8 cellular contexts compared by ENCODE assay signal in the genomic region with DNA sequence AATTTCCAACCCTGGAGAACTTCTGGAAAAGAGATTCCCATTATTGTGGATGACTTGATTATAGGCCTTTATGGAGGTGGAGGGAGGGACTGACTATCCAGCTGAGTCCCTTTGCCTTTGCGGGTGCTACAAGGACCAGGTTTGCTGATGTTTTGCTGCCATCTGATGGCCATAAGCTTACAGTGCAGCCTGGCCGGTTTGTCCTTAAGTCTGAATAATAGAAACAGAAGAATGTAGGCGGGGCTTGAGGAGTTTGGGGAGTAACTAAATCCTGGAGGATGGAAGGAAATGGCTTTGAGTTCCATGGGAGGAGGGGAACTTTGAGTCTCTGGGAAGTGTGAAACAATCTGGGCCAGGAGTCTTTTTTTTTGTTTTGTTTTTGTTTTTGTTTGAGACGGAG. TPM values are rescaled to one million over a fixed set of nuclear protein-coding genes. Genes with fewer than 3 reads are reported as not detected.
DNase-seq lines count a peak whose midpoint lies in the region; ATAC-seq and TF ChIP-seq lines count a peak whose summit lies in the region.

No MANE protein-coding gene starts in this region.

- intact Hi-C loops in ascending aorta (cut with DNase I), result loop anchor here (1.0 to 10.0 kb wide), 5 partner anchors 24 to 540 kb away; partner anchors contain the start of gene KIRREL1

- DNase-seq in GM12864 (ENCODE audit: low read depth) (peak; percentile 59), NCI-H1930 (lab: John Stamatoyannopoulos, UW) (peak; percentile 17 to 56), T-helper 22 cell (ENCODE audit: low read depth) (peak; percentile 21), ascending aorta (ENCODE audit: low spot score in 2 of 2) (peak; percentile 73 to 97), hepatic stellate cell (ENCODE audit: low spot score) (peak; percentile 85), skeletal muscle cell (ENCODE audit: low read depth) (peak; percentile 71)

- H3K4me3 ChIP-seq in GM12864 (ENCODE audit: low read depth, low read length) (no peak overlapping the region), ascending aorta (peak overlapping the region in 1 of 2 donors; percentile 11), skeletal muscle cell (ENCODE audit: low read depth, low read length) (no peak overlapping the region)

- ATAC-seq in HG02759 (IDR thresholded peaks at IDR 0.05; ENCODE audit: unreplicated experiment) (peak; percentile 85), GM19452 (IDR thresholded peaks at IDR 0.05; ENCODE audit: unreplicated experiment) (no peak)

- H3K4me1 ChIP-seq in ascending aorta, result no peaks in the 10 kb centered on the region

- H3K9me3 ChIP-seq in ascending aorta, result no peaks in the 10 kb centered on the region

- no peak overlapping the region for H3K27ac ChIP-seq in ascending aorta

- no peaks in the 10 kb centered on the region for H3K27me3 ChIP-seq in ascending aorta

- TF ChIP-seq CTCF in GM12864 (IDR thresholded peaks at IDR 0.05; ENCODE audit: low read depth, low read length, missing control alignments), result peak; percentile 84
- TF ChIP-seq CTCF in ascending aorta (IDR thresholded peaks at IDR 0.05), result peak; percentile 92 to 93 (median 93)

- H3K36me3 ChIP-seq in ascending aorta, result no peaks in the 10 kb centered on the region

RNA-seq across cellular contexts. Expression of gene CD1D, which starts 55.7 kb away (rescaled TPM):
- total RNA-seq in ascending aorta, result not detected

Comparison
In these comparisons a context has a peak if more than half of its experiments do, and no peak if none do; other contexts are left out.
1. DNase-seq: peak in every context shown above with its lines; median percentile 85 in ascending aorta; 85 in hepatic stellate cell; 71 in skeletal muscle cell; 59 in GM12864; 36 in NCI-H1930; 21 in T-helper 22 cell.